21 cellular contexts compared by ENCODE assay signal in genomic region chr9:97534961-97535594, GRCh38. TPM values are rescaled to one million over a fixed set of nuclear protein-coding genes. Genes with fewer than 3 reads are reported as not detected.
DNase-seq lines count a peak whose midpoint lies in the region; ATAC-seq, FAIRE-seq and TF ChIP-seq lines count a peak whose summit lies in the region.
"Had no signal": no experiment of that assay in that cellular context is flagged by ENCODE, and none has a peak within 500 bp of the region (broad histone marks: within the 10 kb centered on the region; RNA-seq: fewer than 3 reads in every experiment).

No MANE protein-coding gene starts in this region.

- POLR2A ChIA-PET in K562 (lab: Yijun Ruan, JAX), result interaction anchor here (0.5 to 0.9 kb wide), 2 partner anchors 12 to 34 kb away, joined by 3 to 4 read pairs; no protein-coding TSS in a partner anchor

- H3K4me1 ChIP-seq in K562 (replicated peaks in 1 of 2; ENCODE audit: control insufficient read depth in 2 of 2, insufficient read depth in 2 of 2, low read length in 2 of 2), result peaks cover 0 to 1% of the 10 kb centered on the region in 2 experiments; a peak in 1 of 5 replicates
- H3K4me1 ChIP-seq in tibial artery, result peaks cover 0 to 76% (median 30%) of the 10 kb centered on the region in 4 donors

- no peak for TF ChIP-seq RAD21 in K562 (CRISPR knock-in tag; conservative IDR thresholded peaks at IDR 0.05 in 1 of 2, IDR thresholded peaks at IDR 0.05 in 1 of 2)

- BruUV-seq in K562 (replicated peaks; lab: Mats Ljungman, UMichigan), result no TSS peak

- H3K9me3 ChIP-seq in K562 (replicated peaks; ENCODE audit: control insufficient read depth, insufficient read depth, low read depth, low read length) (no peaks in the 10 kb centered on the region), tibial artery (no peaks in the 10 kb centered on the region)
- H3K9me3 ChIP-seq: MG63 had no signal

- WGBS in K562 (ENCODE audit: insufficient coverage, low coverage, missing lambda C conversion rate), result 87% methylated on average over 10 of the region's 10 CpGs

- H3K27me3 Mint-ChIP-seq in neural crest cell (ENCODE audit: low read depth), result peaks cover 3% of the 10 kb centered on the region
- H3K27me3 Mint-ChIP-seq: IgD-negative memory B cell had no signal

- H3K36me3 ChIP-seq in K562 (ENCODE audit: control insufficient read depth, insufficient read depth, low read length), result peaks cover 51% of the 10 kb centered on the region
- peaks cover 12 to 31% (median 20%) of the 10 kb centered on the region in 3 donors for H3K36me3 ChIP-seq in tibial artery
- H3K36me3 ChIP-seq: MG63 had no signal

- H3K4me3 ChIP-seq in K562 (no peak overlapping the region), tibial artery (no peak overlapping the region)
- H3K4me3 ChIP-seq: MG63 had no signal

- CTCF ChIA-PET in K562 (lab: Yijun Ruan, JAX; ENCODE audit: low intra/inter-chr PET ratio), result no interaction called here

- no peak overlapping the region for H3K4me3 Mint-ChIP-seq in neural crest cell
- H3K4me3 Mint-ChIP-seq: CD14-positive monocyte, H9 had no signal

- H3K27me3 ChIP-seq in K562 (ENCODE audit: control insufficient read depth in 2 of 2, insufficient read depth in 2 of 2, low read length in 2 of 2) (no peaks in the 10 kb centered on the region), tibial artery (no peaks in the 10 kb centered on the region)
- H3K27me3 ChIP-seq: MG63 had no signal

- TF ChIP-seq EP300 in K562 (IDR thresholded peaks at IDR 0.05; ENCODE audit: low read length), result no peak

- no peak overlapping the region for H3K27ac ChIP-seq in K562 (ENCODE audit: extremely low read depth, low read depth, low read length)
- peak overlapping the region; percentile 8 to 57 for H3K27ac ChIP-seq in tibial artery
- H3K27ac ChIP-seq: 22Rv1 had no signal

- H3K27ac Mint-ChIP-seq in neural crest cell (ENCODE audit: unreplicated experiment), result peak overlapping the region; percentile 63
- H3K27ac Mint-ChIP-seq: CD14-positive monocyte, IgD-negative memory B cell had no signal

- no peak overlapping the region for H3K4me2 ChIP-seq in K562 (ENCODE audit: insufficient read depth, low read length)

- TF ChIP-seq POLR2A in K562 (conservative IDR thresholded peaks at IDR 0.05) (no peak), GM12892 (IDR thresholded peaks at IDR 0.05; ENCODE audit: low read depth, low read length) (no peak)

- FAIRE-seq in K562 (lab: Jason Lieb, UNC), result no peak
- no peak for FAIRE-seq in GM12892 (lab: Jason Lieb, UNC)
- FAIRE-seq: HTR-8/SVneo had no signal

- ATAC-seq in K562, result no peak
- ATAC-seq: Panc1 had no signal

- H3K36me3 Mint-ChIP-seq in neural crest cell (ENCODE audit: low read depth), result no peaks in the 10 kb centered on the region
- H3K36me3 Mint-ChIP-seq: CD14-positive monocyte, IgD-negative memory B cell had no signal

- H3K9me1 ChIP-seq in K562 (ENCODE audit: control insufficient read depth, insufficient read depth, low read length), result no peaks in the 10 kb centered on the region

- H3K9ac ChIP-seq in K562 (ENCODE audit: insufficient read depth in 1 of 2, low read depth in 2 of 2, low read length in 2 of 2), result 0 out of 4 replicates have a peak overlapping the region, but pooled peaks of 1 of the 2 experiments have one; percentile 23

- in situ Hi-C loops in K562 (cut with MboI), result no loop called here

- no peak overlapping the region for H2AFZ ChIP-seq in K562 (ENCODE audit: low read depth, low read length)

- H4K20me1 ChIP-seq in K562 (replicated peaks; ENCODE audit: control insufficient read depth, insufficient read depth, low read length), result peaks cover 9% of the 10 kb centered on the region; the same call in 1 of the 2 replicates

- no peaks in the 10 kb centered on the region for H3K9me3 Mint-ChIP-seq in neural crest cell
- H3K9me3 Mint-ChIP-seq: IgD-negative memory B cell had no signal

- intact Hi-C loops in K562 (cut with micrococcal nuclease) (no loop called here), tibial artery (cut with DNase I; ENCODE audit: low total_unique reads) (no loop called here)

- peaks cover 3% of the 10 kb centered on the region; the same call in 1 of the 3 replicates for H3K79me2 ChIP-seq in K562 (ENCODE audit: control insufficient read depth, insufficient read depth, low read length)

- H3K4me1 Mint-ChIP-seq in neural crest cell, result no peaks in the 10 kb centered on the region
- H3K4me1 Mint-ChIP-seq: CD14-positive monocyte, IgD-negative memory B cell had no signal

- peak; percentile 19 for DNase-seq in activated effector memory CD4-positive, alpha-beta T cell treated with anti-CD3 and anti-CD28 coated beads, Interleukin-2, amount 50 U/mL, for 16 hours
- no peak for DNase-seq in activated effector memory CD4-positive, alpha-beta T cell treated with Interleukin-2 at 50 U/mL for 16 hours
- DNase-seq in K562 (ENCODE audit: extremely low read depth in 1 of 4, low spot score in 3 of 4) (no peak), neural crest cell (ENCODE audit: low read depth, low spot score) (no peak), tibial artery (peak in 1 of 2 donors; percentile 45), GM12892 (ENCODE audit: insufficient read length) (no peak), NCI-H1105 treated with DMSO at 0.1 percent for 48 hours (lab: John Stamatoyannopoulos, UW) (no peak)
- no peak for DNase-seq in stimulated activated CD4-positive, alpha-beta T cell treated with anti-CD3 and anti-CD28 coated beads, Interleukin-2, amount 100 ng/mL, for 24 hours
- DNase-seq: DMS79 treated with DMSO at 0.1 percent for 48 hours, H9, Kasumi-1, MG63, NCI-H1048, NCI-H1436 treated with DMSO at 0.1 percent for 48 hours, NCI-H2029, NCI-H526 had no signal

- TF ChIP-seq CTCF in K562 (IDR thresholded peaks at IDR 0.05 in 2 of 3, conservative IDR thresholded peaks at IDR 0.05 in 1 of 3; ENCODE audit: insufficient read depth in 2 of 3, low read depth in 1 of 3, low read length in 3 of 3) (no peak), neural crest cell (conservative IDR thresholded peaks at IDR 0.05) (no peak), tibial artery (IDR thresholded peaks at IDR 0.05) (no peak)

TF ChIP-seq in K562, 482 proteins besides CTCF, POLR2A, EP300 and RAD21:
- TF ChIP-seq TBL1XR1 (IDR thresholded peaks at IDR 0.05; ENCODE audit: low read length in 2 of 2) (no peak), ZFP36 (IDR thresholded peaks at IDR 0.05; ENCODE audit: low read depth, low read length, partially characterized antibody) (peak; percentile 11), ZNF124 (CRISPR knock-in tag; IDR thresholded peaks at IDR 0.05) (no peak)
TF ChIP-seq in K562: peak in this region for 1.

RNA-seq across cellular contexts. Expression of gene TMOD1, which starts 33.6 kb away (rescaled TPM):
- 24.3 and 41.9 TPM in 2 replicates for total RNA-seq in K562 (2011; cell fraction: chromatin; rRNA removed; ENCODE audit: low replicate concordance)
- 11.5 and 13.8 TPM in 2 replicates for total RNA-seq in K562 (2011; cell fraction: nucleolus; rRNA removed)
- total RNA-seq in K562 (2011; cell fraction: nucleoplasm; rRNA removed), result 19.4 and 22.3 TPM in 2 replicates
- total RNA-seq in K562 (2014; rRNA removed), result 10.4 and 11.3 TPM in 2 replicates
- total RNA-seq in K562 (2014; rRNA removed; fragmentation: Illumina TruSeq; extraction: Trizol), result 16.4 and 17.8 TPM in 2 replicates
- total RNA-seq in K562 (2015; rRNA removed; fragmentation: Illumina TruSeq; extraction: Trizol), result 7.1 TPM in 2 replicates
- total RNA-seq in K562 (2021), result 29.3 and 34.7 TPM in 2 replicates
- polyA plus RNA-seq in K562 (2011; rRNA removed), result 6.7 and 11.4 TPM in 2 replicates
- polyA plus RNA-seq in K562 (2011; cell fraction: cytosol; rRNA removed), result 5.6 and 9.8 TPM in 2 replicates
- polyA plus RNA-seq in K562 (2011; cell fraction: nucleus; rRNA removed), result 14.9 and 18.0 TPM in 2 replicates
- 22.1 and 24.1 TPM in 2 replicates for polyA plus RNA-seq in K562 (2012)
- polyA plus RNA-seq in K562 (2014; fragmentation: Illumina TruSeq; extraction: Trizol), result 38.5 and 41.2 TPM in 2 replicates
- polyA plus RNA-seq in K562 (2014; fragmentation: Nextera tagmentation; extraction: Ambion mirVana), result 10 to 100 TPM; 11.6 to 14.2 TPM
- 15.5 and 16.7 TPM in 2 replicates for polyA plus RNA-seq in K562 (2014; rRNA removed)
- 12.1 and 12.2 TPM in 2 replicates for polyA minus RNA-seq in K562 (2011; rRNA and poly(A)+ RNA removed)
- 11.6 and 13.2 TPM in 2 replicates for polyA minus RNA-seq in K562 (2011; cell fraction: cytosol; rRNA and poly(A)+ RNA removed)
- polyA minus RNA-seq in K562 (2011; cell fraction: nucleus; rRNA and poly(A)+ RNA removed), result 4.0 and 8.1 TPM in 2 replicates
- 0.23 and 0.77 TPM in 2 replicates for total RNA-seq in neural crest cell
- polyA plus RNA-seq in GM12892 (2012; ENCODE audit: missing spikeins), result 30.8 TPM
